In genomic region chr2:172103471-172104292, GRCh38 we compare ENCODE assay signal across 9 cellular contexts. TPM values are rescaled to one million over a fixed set of nuclear protein-coding genes. Genes with fewer than 3 reads are reported as not detected.
DNase-seq lines count a peak whose midpoint lies in the region; ATAC-seq and TF ChIP-seq lines count a peak whose summit lies in the region.
"Had no signal": no experiment of that assay in that cellular context is flagged by ENCODE, and none has a peak within 500 bp of the region (broad histone marks: within the 10 kb centered on the region; RNA-seq: fewer than 3 reads in every experiment).

No MANE protein-coding gene starts in this region.

- H3K9me3 ChIP-seq in left lung, result no peaks in the 10 kb centered on the region

- intact Hi-C loops in left lung (cut with DNase I), result loop anchor here in 1 of 2 donors (10.0 kb wide), 1 partner anchor 289 kb away; no protein-coding TSS in a partner anchor

- H3K4me1 ChIP-seq in ACC112 (ENCODE audit: control insufficient read depth, insufficient read depth, low read length, unreplicated experiment) (peaks cover 14% of the 10 kb centered on the region), left lung (peaks cover 33 to 74% of the 10 kb centered on the region in 2 donors)

- peak overlapping the region; percentile 76 for H2AFZ ChIP-seq in ACC112 (ENCODE audit: low read length, unreplicated experiment)

- H3K36me3 ChIP-seq in ACC112 (ENCODE audit: insufficient read depth, low read length) (no peaks in the 10 kb centered on the region), left lung (no peaks in the 10 kb centered on the region)

- peak; percentile 94 for TF ChIP-seq CTCF in GM12875 (IDR thresholded peaks at IDR 0.05; ENCODE audit: borderline replicate concordance, insufficient read depth, low read depth, low read length)
- peak; percentile 96 for TF ChIP-seq CTCF in choroid plexus epithelial cell (conservative IDR thresholded peaks at IDR 0.05; ENCODE audit: low read depth, low read length)
- peak; percentile 81 to 90 for TF ChIP-seq CTCF in left lung (IDR thresholded peaks at IDR 0.05)

- H3K27ac ChIP-seq in ACC112 (ENCODE audit: low read depth, low read length) (no peak overlapping the region), left lung (no peak overlapping the region)

- H3K4me3 ChIP-seq in ACC112 (ENCODE audit: low read depth, low read length), result peak overlapping the region; percentile 88
- H3K4me3 ChIP-seq in GM12875 (ENCODE audit: low read depth, low read length), result peak overlapping the region; percentile 55
- no peak overlapping the region for H3K4me3 ChIP-seq in choroid plexus epithelial cell (ENCODE audit: low read depth, low read length)
- peak overlapping the region; percentile 21 to 58 for H3K4me3 ChIP-seq in left lung

- peaks cover 16% of the 10 kb centered on the region for H3K79me2 ChIP-seq in ACC112 (ENCODE audit: control insufficient read depth, insufficient read depth, low read length, unreplicated experiment)

- no peaks in the 10 kb centered on the region for H3K27me3 ChIP-seq in ACC112 (ENCODE audit: insufficient read depth, low read length)
- H3K27me3 ChIP-seq in left lung, result peaks cover 100% of the 10 kb centered on the region in 2 donors

- DNase-seq in NCI-H2171 (lab: John Stamatoyannopoulos, UW), result peak; percentile 17
- peak in 3 of 4 experiments; percentile 13 to 55 (median 40) for DNase-seq in activated CD4-positive, CD25-positive, alpha-beta regulatory T cell (lab: John Stamatoyannopoulos, UW)
- peak; percentile 91 for DNase-seq in choroid plexus epithelial cell (ENCODE audit: low read depth)
- peak; percentile 84 to 96 for DNase-seq in left lung
- peak; percentile 45 for DNase-seq in stimulated activated CD8-positive, alpha-beta memory T cell treated with anti-CD3 and anti-CD28 coated beads, Interleukin-12 subunit alpha, Interleukin-12 subunit beta, amount 100 ng/mL, for 1 hour (ENCODE audit: low read depth)
- no peak for DNase-seq in occipital lobe (lab: John Stamatoyannopoulos, UW)

- ATAC-seq in left lung, result peak; percentile 85

RNA-seq across cellular contexts. Expression of gene DLX2, which starts 1.0 kb away (rescaled TPM):
- not detected for total RNA-seq in left lung
- 3.3 TPM for total RNA-seq in occipital lobe
- total RNA-seq: urinary bladder had no signal

RNA-seq across cellular contexts. Expression of gene DLX1, which starts 18.4 kb away (rescaled TPM):
- not detected for total RNA-seq in left lung
- 21.4 TPM for total RNA-seq in occipital lobe

Comparison
In these comparisons a context has a peak if more than half of its experiments do, and no peak if none do; other contexts are left out.
1. RNA of gene DLX1, which starts 18.4 kb away (total RNA-seq): 21.4 TPM in occipital lobe (single experiment); not detected in left lung; every median in the first group is over 10 times any median in the second.
2. Peak in every context shown above with its lines, with median percentiles within 50 percentile points of each other: CTCF ChIP-seq.